ENCODE assay signal across 8 cellular contexts in genomic region chr1:150161747-150162581, GRCh38. TPM values are rescaled to one million over a fixed set of nuclear protein-coding genes. Genes with fewer than 3 reads are reported as not detected.
DNase-seq lines count a peak whose midpoint lies in the region; ATAC-seq and TF ChIP-seq lines count a peak whose summit lies in the region.

No MANE protein-coding gene starts in this region.

- in situ Hi-C loops in transverse colon (cut with MboI; ENCODE audit: low pct_ligation_motif_present in 1 of 4, low pct_unique_long_range_greater_than_20kb in 1 of 4, low sequenced_read_pairs in 3 of 4) = loop anchor here in 2 of 4 donors (10.0 to 25.0 kb wide), 2 partner anchors 87 to 100 kb away; partner anchors contain the start of gene VPS45 (in 1 of the 2)

- DNase-seq in AG04449 (ENCODE audit: low read depth, low spot score) (no peak), kidney glomerular epithelial cell (lab: John Stamatoyannopoulos, UW) (peak; percentile 11), transverse colon (no peak), SW480 (ENCODE audit: low spot score) (no peak), NCI-H2029 treated with DMSO at 0.1 percent for 48 hours (lab: John Stamatoyannopoulos, UW) (no peak)

- peaks cover 40% of the 10 kb centered on the region for H3K36me3 Mint-ChIP-seq in activated T-helper 17 cell treated with anti-CD3 and anti-CD28 coated beads, Interleukin-2, amount 50 U/mL, for 72 hours (ENCODE audit: low read depth)

- no peaks in the 10 kb centered on the region for H3K9me3 Mint-ChIP-seq in activated T-helper 17 cell treated with anti-CD3 and anti-CD28 coated beads, Interleukin-2, amount 50 U/mL, for 72 hours

- H3K4me3 ChIP-seq in AG04449 (ENCODE audit: low read depth, low read length) (no peak overlapping the region; the same call in 1 of the 2 replicates), transverse colon (no peak overlapping the region)

- TF ChIP-seq POLR2A in GM19099 (IDR thresholded peaks at IDR 0.05; ENCODE audit: extremely low read depth, insufficient read length, low read depth) = peak; percentile 65
- no peak for TF ChIP-seq POLR2A in transverse colon (IDR thresholded peaks at IDR 0.05)

- POLR2A ChIA-PET in AG04449 (lab: Yijun Ruan, JAX) = interaction anchor here (1.3 to 3.2 kb wide), 3 partner anchors 11 to 276 kb away, joined by 3 to 64 read pairs (median 7); partner anchors contain the start of gene PLEKHO1

- no peaks in the 10 kb centered on the region for H3K36me3 ChIP-seq in transverse colon

- H3K4me1 ChIP-seq in transverse colon = peaks cover 33 to 75% (median 47%) of the 10 kb centered on the region in 4 donors

- H3K9me3 ChIP-seq in transverse colon = no peaks in the 10 kb centered on the region

- intact Hi-C loops in transverse colon (cut with DNase I; ENCODE audit: low total_unique reads) = no loop called here

- TF ChIP-seq CTCF in AG04449 (IDR thresholded peaks at IDR 0.05; ENCODE audit: insufficient read depth, low read length, missing control alignments) = peak; percentile 1
- TF ChIP-seq CTCF in transverse colon (IDR thresholded peaks at IDR 0.05) = no peak

- WGBS in transverse colon (ENCODE audit: low coverage in 1 of 2), 2 donors = 70 to 93% methylated on average over 4 to 9 of the region's 9 CpGs

- H3K4me3 Mint-ChIP-seq in activated T-helper 17 cell treated with anti-CD3 and anti-CD28 coated beads, Interleukin-2, amount 50 U/mL, for 72 hours = peak overlapping the region; percentile 35

- peaks cover 36% of the 10 kb centered on the region for H3K4me1 Mint-ChIP-seq in activated T-helper 17 cell treated with anti-CD3 and anti-CD28 coated beads, Interleukin-2, amount 50 U/mL, for 72 hours

- no peak for ATAC-seq in activated T-helper 17 cell treated with anti-CD3 and anti-CD28 coated beads, Interleukin-2, amount 50 U/mL, for 72 hours (replicated peaks)
- ATAC-seq in HG03565 (IDR thresholded peaks at IDR 0.05; ENCODE audit: unreplicated experiment) = no peak

- H3K27me3 ChIP-seq in transverse colon = no peaks in the 10 kb centered on the region

- H3K27me3 Mint-ChIP-seq in activated T-helper 17 cell treated with anti-CD3 and anti-CD28 coated beads, Interleukin-2, amount 50 U/mL, for 72 hours = no peaks in the 10 kb centered on the region

- CTCF ChIA-PET in AG04449 (lab: Yijun Ruan, JAX) = interaction anchor here (1.2 to 19.0 kb wide), 10 partner anchors 10 to 200 kb away, joined by 3 to 486 read pairs (median 12); partner anchors contain the start of genes PLEKHO1 and VPS45

- peak overlapping the region; percentile 65 for H3K27ac Mint-ChIP-seq in activated T-helper 17 cell treated with anti-CD3 and anti-CD28 coated beads, Interleukin-2, amount 50 U/mL, for 72 hours

- no peak for TF ChIP-seq EP300 in transverse colon (IDR thresholded peaks at IDR 0.05; ENCODE audit: low read depth)

- peak overlapping the region; percentile 92 to 96 (median 94) for H3K27ac ChIP-seq in transverse colon

RNA-seq across cellular contexts. Expression of gene PLEKHO1, which starts 12.2 kb away (rescaled TPM):
- 10 to 100 TPM; 33.1 to 43.0 TPM for total RNA-seq in activated T-helper 17 cell treated with anti-CD3 and anti-CD28 coated beads, Interleukin-2, amount 50 U/mL, for 72 hours
- total RNA-seq in transverse colon = 10 to 100 TPM; 35.9 to 76.3 (median 49.7) TPM
